35 cellular contexts compared by ENCODE assay signal in the genomic region with DNA sequence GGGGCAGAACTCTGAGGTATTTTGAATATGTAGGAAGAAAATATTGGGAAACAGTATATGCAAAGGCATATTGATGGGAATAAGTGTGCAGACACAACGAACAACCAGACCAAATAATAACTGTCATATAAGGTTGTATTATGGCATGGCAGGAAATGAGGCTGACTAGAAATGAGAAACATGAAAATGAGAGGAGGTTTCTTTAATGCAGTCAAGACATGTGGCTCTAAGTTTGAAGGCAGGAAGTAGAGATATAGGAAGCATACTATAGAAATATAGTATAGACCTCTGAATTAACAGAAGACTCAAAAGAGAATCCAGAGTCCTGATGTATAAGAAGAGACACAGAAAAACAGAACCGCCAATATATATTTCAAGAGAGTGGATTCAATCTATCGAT.
"Had no signal": no experiment of that assay in that cellular context is flagged by ENCODE, and none has a peak within 500 bp of the region (broad histone marks: within the 10 kb centered on the region; RNA-seq: fewer than 3 reads in every experiment).

No MANE protein-coding gene starts in this region.

- H3K4me1 Mint-ChIP-seq: activated B cell treated with CpG ODN at 0.5 μM for 24 hours; activated CD8-positive, alpha-beta memory T cell treated with anti-CD3 and anti-CD28 coated beads, Interleukin-2, amount 10 ng/mL, durations not matched to agents 7 days and 5 days; activated naive CD4-positive, alpha-beta T cell treated with anti-CD3 and anti-CD28 coated beads, Interleukin-2, amount 10 ng/mL, durations not matched to agents 7 days and 5 days; activated naive CD4-positive, alpha-beta T cell treated with anti-CD3 and anti-CD28 coated beads, Interleukin-2, amount 50 U/mL, for 24 hours; activated naive CD8-positive, alpha-beta T cell treated with anti-CD3 and anti-CD28 coated beads, Interleukin-2, amount 10 ng/mL, durations not matched to agents 7 days and 5 days; activated naive CD8-positive, alpha-beta T cell treated with anti-CD3 and anti-CD28 coated beads, Interleukin-2, amount 50 U/mL, for 24 hours; brain; central memory CD8-positive, alpha-beta T cell had no signal

- H3K9me3 ChIP-seq: ascending aorta had no signal

- H3K27ac Mint-ChIP-seq: activated B cell treated with CpG ODN at 0.5 μM for 24 hours; activated CD4-positive, alpha-beta memory T cell treated with anti-CD3 and anti-CD28 coated beads for 36 hours; activated CD4-positive, alpha-beta T cell treated with anti-CD3 and anti-CD28 coated beads, Interleukin-2, amount 10 ng/mL, durations not matched to agents 24 days and 14 days; activated CD8-positive, alpha-beta memory T cell treated with anti-CD3 and anti-CD28 coated beads, Interleukin-2, amount 10 ng/mL, durations not matched to agents 7 days and 5 days; activated CD8-positive, alpha-beta T cell treated with anti-CD3 and anti-CD28 coated beads, Interleukin-2, amount 10 ng/mL, durations not matched to agents 7 days and 5 days; activated naive CD4-positive, alpha-beta T cell treated with anti-CD3 and anti-CD28 coated beads, Interleukin-2, amount 10 ng/mL, durations not matched to agents 7 days and 5 days; activated naive CD4-positive, alpha-beta T cell treated with anti-CD3 and anti-CD28 coated beads, Interleukin-2, amount 50 U/mL, for 24 hours; activated naive CD8-positive, alpha-beta T cell; activated naive CD8-positive, alpha-beta T cell treated with anti-CD3 and anti-CD28 coated beads, Interleukin-2, amount 10 ng/mL, durations not matched to agents 7 days and 5 days; activated naive CD8-positive, alpha-beta T cell treated with anti-CD3 and anti-CD28 coated beads, Interleukin-2, amount 50 U/mL, for 24 hours; activated T-cell treated with anti-CD3 and anti-CD28 coated beads, Interleukin-2, amount 50 U/mL, for 24 hours; activated T-helper 2 cell treated with anti-CD3 and anti-CD28 coated beads, Interferon-gamma antibody, Interleukin-2, Interleukin-4, amounts not matched to agents 10 μg/mL and 5 μg/mL and 100 μg/mL, durations not matched to agents 14 hours and 24 hours and 36 hours; T-helper 2 cell treated with Interferon-gamma antibody and Interleukin-4, amounts not matched to agents 5 μg/mL and 100 μg/mL, for 36 hours had no signal

- H3K27me3 ChIP-seq: ascending aorta, cardiac muscle cell had no signal

- H3K4me1 ChIP-seq: ascending aorta had no signal

- ATAC-seq: activated CD8-positive, alpha-beta memory T cell treated with anti-CD3 and anti-CD28 coated beads, Interleukin-2, amount 10 ng/mL, durations not matched to agents 7 days and 5 days; activated CD8-positive, alpha-beta T cell treated with anti-CD3 and anti-CD28 coated beads, Interleukin-2, amount 10 ng/mL, durations not matched to agents 7 days and 5 days; activated naive CD8-positive, alpha-beta T cell treated with anti-CD3 and anti-CD28 coated beads, Interleukin-2, amount 50 U/mL, for 24 hours had no signal

- H3K36me3 Mint-ChIP-seq: activated CD4-positive, alpha-beta memory T cell treated with anti-CD3 and anti-CD28 coated beads for 36 hours; activated CD8-positive, alpha-beta memory T cell treated with anti-CD3 and anti-CD28 coated beads, Interleukin-2, amount 10 ng/mL, durations not matched to agents 7 days and 5 days; activated naive CD4-positive, alpha-beta T cell treated with anti-CD3 and anti-CD28 coated beads, Interleukin-2, amount 10 ng/mL, durations not matched to agents 7 days and 5 days; activated naive CD4-positive, alpha-beta T cell treated with anti-CD3 and anti-CD28 coated beads, Interleukin-2, amount 50 U/mL, for 24 hours; activated naive CD8-positive, alpha-beta T cell; activated naive CD8-positive, alpha-beta T cell treated with anti-CD3 and anti-CD28 coated beads, Interleukin-2, amount 10 ng/mL, durations not matched to agents 7 days and 5 days; brain had no signal

- FAIRE-seq: bronchial epithelial cell, TTC549 had no signal

- H3K4me3 ChIP-seq: ascending aorta, cardiac muscle cell had no signal

- H3K9me3 Mint-ChIP-seq: activated T-cell treated with anti-CD3 and anti-CD28 coated beads, Interleukin-2, amount 50 U/mL, for 24 hours; brain had no signal

- DNase-seq: activated B cell treated with CpG ODN at 0.5 μM for 24 hours; activated CD4-positive, alpha-beta memory T cell treated with anti-CD3 and anti-CD28 coated beads for 36 hours; activated CD4-positive, alpha-beta T cell treated with anti-CD3 and anti-CD28 coated beads for 4 hours; activated CD4-positive, alpha-beta T cell treated with anti-CD3 and anti-CD28 coated beads, Interleukin-2, amount 10 ng/mL, durations not matched to agents 24 days and 14 days; activated CD4-positive, alpha-beta T cell treated with anti-CD3 and anti-CD28 coated beads, Interleukin-2, amount 50 U/mL, for 1 hour; activated CD4-positive, alpha-beta T cell treated with anti-CD3 and anti-CD28 coated beads, Interleukin-2, amount 50 U/mL, for 4 hours; activated CD4-positive, CD25-positive, alpha-beta regulatory T cell treated with anti-CD3 and anti-CD28 coated beads, Interleukin-2, amount 50 U/mL, for 72 hours; activated CD8-positive, alpha-beta memory T cell treated with anti-CD3 and anti-CD28 coated beads for 24 hours; activated CD8-positive, alpha-beta memory T cell treated with anti-CD3 and anti-CD28 coated beads, Interleukin-2, amount 10 ng/mL, durations not matched to agents 7 days and 5 days; activated CD8-positive, alpha-beta memory T cell treated with anti-CD3 and anti-CD28 coated beads, Interleukin-2, amount 50 U/mL, for 48 hours; activated CD8-positive, alpha-beta T cell treated with anti-CD3 and anti-CD28 coated beads, Interleukin-2, amount 10 ng/mL, durations not matched to agents 7 days and 5 days; activated effector memory CD4-positive, alpha-beta T cell treated with Interleukin-2 at 50 U/mL for 16 hours; activated gamma-delta T cell; activated naive CD4-positive, alpha-beta T cell treated with anti-CD3 and anti-CD28 coated beads, Interleukin-2, amount 10 ng/mL, durations not matched to agents 7 days and 5 days; activated naive CD4-positive, alpha-beta T cell treated with Interleukin-2 at 50 U/mL for 16 hours; activated naive CD8-positive, alpha-beta T cell treated with anti-CD3 and anti-CD28 coated beads, Interleukin-2, amount 10 ng/mL, durations not matched to agents 7 days and 5 days; activated naive CD8-positive, alpha-beta T cell treated with anti-CD3 and anti-CD28 coated beads, Interleukin-2, amount 50 U/mL, for 24 hours; activated T-cell treated with anti-CD3 and anti-CD28 coated beads, Interleukin-2, amount 50 U/mL, for 24 hours; activated T-cell treated with anti-CD3 and anti-CD28 coated beads, Interleukin-2, amount 50 U/mL, for 48 hours; amygdala; anterior cingulate cortex; caudate nucleus; cerebellar nuclear complex; T-helper 9 cell had no signal

- H3K36me3 ChIP-seq: ascending aorta, cardiac muscle cell had no signal

- H3K4me3 Mint-ChIP-seq: activated B cell treated with CpG ODN at 0.5 μM for 24 hours; activated CD4-positive, alpha-beta memory T cell treated with anti-CD3 and anti-CD28 coated beads for 36 hours; activated CD4-positive, alpha-beta T cell treated with anti-CD3 and anti-CD28 coated beads, Interleukin-2, amount 10 ng/mL, durations not matched to agents 24 days and 14 days; activated CD8-positive, alpha-beta memory T cell treated with anti-CD3 and anti-CD28 coated beads, Interleukin-2, amount 10 ng/mL, durations not matched to agents 7 days and 5 days; activated CD8-positive, alpha-beta T cell treated with anti-CD3 and anti-CD28 coated beads, Interleukin-2, amount 10 ng/mL, durations not matched to agents 7 days and 5 days; activated naive CD4-positive, alpha-beta T cell treated with anti-CD3 and anti-CD28 coated beads, Interleukin-2, amount 10 ng/mL, durations not matched to agents 7 days and 5 days; activated naive CD4-positive, alpha-beta T cell treated with anti-CD3 and anti-CD28 coated beads, Interleukin-2, amount 50 U/mL, for 24 hours; activated naive CD8-positive, alpha-beta T cell; activated naive CD8-positive, alpha-beta T cell treated with anti-CD3 and anti-CD28 coated beads, Interleukin-2, amount 10 ng/mL, durations not matched to agents 7 days and 5 days; activated naive CD8-positive, alpha-beta T cell treated with anti-CD3 and anti-CD28 coated beads, Interleukin-2, amount 50 U/mL, for 24 hours; activated T-cell treated with anti-CD3 and anti-CD28 coated beads, Interleukin-2, amount 50 U/mL, for 24 hours; brain; central memory CD8-positive, alpha-beta T cell; T-helper 2 cell treated with Interferon-gamma antibody and Interleukin-4, amounts not matched to agents 5 μg/mL and 100 μg/mL, for 36 hours had no signal

- H3K27ac ChIP-seq: ascending aorta, cardiac muscle cell, VCaP had no signal

- H3K27me3 Mint-ChIP-seq: activated B cell treated with CpG ODN at 0.5 μM for 24 hours; activated CD4-positive, alpha-beta memory T cell treated with anti-CD3 and anti-CD28 coated beads for 36 hours; activated CD4-positive, alpha-beta T cell treated with anti-CD3 and anti-CD28 coated beads, Interleukin-2, amount 10 ng/mL, durations not matched to agents 24 days and 14 days; activated CD8-positive, alpha-beta memory T cell treated with anti-CD3 and anti-CD28 coated beads, Interleukin-2, amount 10 ng/mL, durations not matched to agents 7 days and 5 days; activated naive CD4-positive, alpha-beta T cell treated with anti-CD3 and anti-CD28 coated beads, Interleukin-2, amount 10 ng/mL, durations not matched to agents 7 days and 5 days; activated naive CD4-positive, alpha-beta T cell treated with anti-CD3 and anti-CD28 coated beads, Interleukin-2, amount 50 U/mL, for 24 hours; activated naive CD8-positive, alpha-beta T cell; activated naive CD8-positive, alpha-beta T cell treated with anti-CD3 and anti-CD28 coated beads, Interleukin-2, amount 10 ng/mL, durations not matched to agents 7 days and 5 days; activated naive CD8-positive, alpha-beta T cell treated with anti-CD3 and anti-CD28 coated beads, Interleukin-2, amount 50 U/mL, for 24 hours; activated T-cell treated with anti-CD3 and anti-CD28 coated beads, Interleukin-2, amount 50 U/mL, for 24 hours; brain; central memory CD8-positive, alpha-beta T cell had no signal
